ENCODE assay signal across 1 cellular context in the genomic region with DNA sequence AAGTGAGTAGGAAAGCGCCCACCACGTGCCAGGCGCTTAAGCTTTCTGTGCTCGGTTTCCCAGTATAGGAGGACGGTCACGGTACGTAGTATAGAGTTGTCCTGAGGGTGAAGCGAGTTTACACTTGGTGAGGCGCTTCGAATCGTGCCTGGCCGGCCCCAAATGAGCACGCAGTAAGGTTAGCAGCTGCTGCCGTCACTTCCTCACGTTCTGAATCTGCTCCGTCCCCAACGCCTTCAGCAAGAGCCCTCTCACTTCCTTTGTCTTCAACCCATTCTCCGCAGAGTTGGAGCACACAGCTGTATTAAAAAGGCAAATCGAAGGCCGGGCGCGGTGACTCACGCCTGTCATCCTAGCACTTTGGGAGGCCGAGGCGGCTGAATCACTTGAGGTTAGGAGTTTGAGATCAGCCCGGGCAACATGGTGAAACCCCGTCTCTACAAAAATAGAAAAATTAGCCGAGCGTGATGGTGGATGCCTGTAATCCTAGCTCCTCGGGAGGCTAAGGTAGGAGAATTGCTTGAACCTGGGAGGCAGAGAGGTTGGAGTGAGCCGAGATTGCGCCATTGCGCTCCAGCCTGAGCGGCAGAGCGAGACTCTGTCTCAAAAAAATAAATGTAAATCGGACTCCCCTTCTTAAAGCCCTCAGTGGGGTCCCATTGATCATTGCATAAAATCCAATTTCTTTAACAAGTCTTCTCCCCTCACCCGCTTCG.
A peak's percentile ranks its signal among the peaks of the same experiment; 100 is the strongest.
TF ChIP-seq lines count a peak whose summit lies in the region.

No MANE protein-coding gene starts in this region.

TF ChIP-seq in K562, 482 proteins besides CTCF, POLR2A, EP300 and RAD21 (continued from another document):
- TF ChIP-seq, protein P1, sequence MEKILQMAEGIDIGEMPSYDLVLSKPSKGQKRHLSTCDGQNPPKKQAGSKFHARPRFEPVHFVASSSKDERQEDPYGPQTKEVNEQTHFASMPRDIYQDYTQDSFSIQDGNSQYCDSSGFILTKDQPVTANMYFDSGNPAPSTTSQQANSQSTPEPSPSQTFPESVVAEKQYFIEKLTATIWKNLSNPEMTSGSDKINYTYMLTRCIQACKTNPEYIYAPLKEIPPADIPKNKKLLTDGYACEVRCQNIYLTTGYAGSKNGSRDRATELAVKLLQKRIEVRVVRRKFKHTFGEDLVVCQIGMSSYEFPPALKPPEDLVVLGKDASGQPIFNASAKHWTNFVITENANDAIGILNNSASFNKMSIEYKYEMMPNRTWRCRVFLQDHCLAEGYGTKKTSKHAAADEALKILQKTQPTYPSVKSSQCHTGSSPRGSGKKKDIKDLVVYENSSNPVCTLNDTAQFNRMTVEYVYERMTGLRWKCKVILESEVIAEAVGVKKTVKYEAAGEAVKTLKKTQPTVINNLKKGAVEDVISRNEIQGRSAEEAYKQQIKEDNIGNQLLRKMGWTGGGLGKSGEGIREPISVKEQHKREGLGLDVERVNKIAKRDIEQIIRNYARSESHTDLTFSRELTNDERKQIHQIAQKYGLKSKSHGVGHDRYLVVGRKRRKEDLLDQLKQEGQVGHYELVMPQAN (IDR thresholded peaks at IDR 0.05; ENCODE audit: borderline replicate concordance), result 0 out of 2 replicates have a peak, but pooled peaks have one; percentile 41
- TF ChIP-seq PTRF (tag; IDR thresholded peaks at IDR 0.05), result no peak
